In genomic region chr10:72757712-72758111, GRCh38 we compare ENCODE assay signal across 32 cellular contexts.
"Had no signal": no experiment of that assay in that cellular context is flagged by ENCODE, and none has a peak within 500 bp of the region (broad histone marks: within the 10 kb centered on the region; RNA-seq: fewer than 3 reads in every experiment).

No MANE protein-coding gene starts in this region.

- H3K9me3 Mint-ChIP-seq: activated CD8-positive, alpha-beta T cell treated with anti-CD3 and anti-CD28 coated beads for 36 hours; activated T-cell treated with anti-CD3 and anti-CD28 coated beads, Interleukin-2, amount 50 U/mL, for 4 hours; activated T-helper 2 cell treated with anti-CD3 and anti-CD28 coated beads, Interferon-gamma antibody, Interleukin-2, Interleukin-4, amounts not matched to agents 10 μg/mL and 5 μg/mL and 100 μg/mL, durations not matched to agents 14 hours and 24 hours and 36 hours; effector memory CD8-positive, alpha-beta T cell; nephron; stimulated activated memory B cell treated with anti-CD40 and anti-IgM and Interleukin-4, amounts not matched to agents 10 μg/mL and 1 μg/mL and 100 μg/mL, for 72 hours; stimulated activated naive CD8-positive, alpha-beta T cell treated with anti-CD3 and anti-CD28 coated beads, Interleukin-15, amount 100 ng/mL, for 72 hours; T-helper 1 cell treated with Interleukin-12 subunit alpha and Interleukin-12 subunit beta and Interleukin-4 antibody, amounts not matched to agents 30 μg/mL and 1 μg/mL, for 36 hours had no signal

- H3K4me2 ChIP-seq: smooth muscle cell had no signal

- H2AFZ ChIP-seq: parathyroid adenoma had no signal

- H3K27ac ChIP-seq: body of pancreas, heart left ventricle, left ventricle myocardium inferior, parathyroid adenoma, right atrium auricular region, thyroid gland, upper lobe of left lung, vagina had no signal

- H3K79me2 ChIP-seq: parathyroid adenoma had no signal

- FAIRE-seq: endothelial cell of umbilical vein had no signal

- H3K4me1 ChIP-seq: body of pancreas, left ventricle myocardium inferior, upper lobe of left lung had no signal

- H3K9me3 ChIP-seq: body of pancreas, heart left ventricle, left ventricle myocardium inferior, right atrium auricular region, thyroid gland, upper lobe of left lung, vagina had no signal

- H3K9ac ChIP-seq: parathyroid adenoma had no signal

- H3K4me3 ChIP-seq: body of pancreas, heart left ventricle, left ventricle myocardium inferior, lung, right atrium auricular region, smooth muscle cell, thyroid gland, upper lobe of left lung, vagina had no signal

- H3K27me3 ChIP-seq: body of pancreas, heart left ventricle, right atrium auricular region, thyroid gland, upper lobe of left lung, vagina had no signal

- H3K27me3 Mint-ChIP-seq: activated CD8-positive, alpha-beta T cell treated with anti-CD3 and anti-CD28 coated beads for 36 hours; activated naive CD8-positive, alpha-beta T cell; effector memory CD8-positive, alpha-beta T cell; stimulated activated memory B cell treated with anti-CD40 and anti-IgM and Interleukin-4, amounts not matched to agents 10 μg/mL and 1 μg/mL and 100 μg/mL, for 72 hours; stimulated activated naive CD8-positive, alpha-beta T cell treated with anti-CD3 and anti-CD28 coated beads, Interleukin-15, amount 100 ng/mL, for 72 hours had no signal

- H3K36me3 ChIP-seq: heart left ventricle, left ventricle myocardium inferior, right atrium auricular region, thyroid gland, upper lobe of left lung, vagina had no signal

- H3K27ac Mint-ChIP-seq: activated CD8-positive, alpha-beta T cell treated with anti-CD3 and anti-CD28 coated beads for 36 hours; activated naive CD8-positive, alpha-beta T cell; activated T-helper 2 cell treated with anti-CD3 and anti-CD28 coated beads, Interferon-gamma antibody, Interleukin-2, Interleukin-4, amounts not matched to agents 10 μg/mL and 5 μg/mL and 100 μg/mL, durations not matched to agents 14 hours and 24 hours and 36 hours; effector memory CD8-positive, alpha-beta T cell; stimulated activated memory B cell treated with anti-CD40 and anti-IgM and Interleukin-4, amounts not matched to agents 10 μg/mL and 1 μg/mL and 100 μg/mL, for 72 hours; stimulated activated naive CD8-positive, alpha-beta T cell treated with anti-CD3 and anti-CD28 coated beads, Interleukin-15, amount 100 ng/mL, for 72 hours; T-helper 1 cell treated with Interleukin-12 subunit alpha and Interleukin-12 subunit beta and Interleukin-4 antibody, amounts not matched to agents 30 μg/mL and 1 μg/mL, for 36 hours had no signal

- H3K4me3 Mint-ChIP-seq: activated CD8-positive, alpha-beta T cell treated with anti-CD3 and anti-CD28 coated beads for 36 hours; activated naive CD8-positive, alpha-beta T cell; activated T-cell treated with anti-CD3 and anti-CD28 coated beads, Interleukin-2, amount 50 U/mL, for 4 hours; effector memory CD8-positive, alpha-beta T cell; nephron; stimulated activated memory B cell treated with anti-CD40 and anti-IgM and Interleukin-4, amounts not matched to agents 10 μg/mL and 1 μg/mL and 100 μg/mL, for 72 hours; stimulated activated naive CD8-positive, alpha-beta T cell treated with anti-CD3 and anti-CD28 coated beads, Interleukin-15, amount 100 ng/mL, for 72 hours; T-helper 1 cell treated with Interleukin-12 subunit alpha and Interleukin-12 subunit beta and Interleukin-4 antibody, amounts not matched to agents 30 μg/mL and 1 μg/mL, for 36 hours had no signal

- DNase-seq: activated CD4-positive, alpha-beta T cell treated with anti-CD3 and anti-CD28 coated beads for 1 hour; activated CD4-positive, alpha-beta T cell treated with anti-CD3 and anti-CD28 coated beads, Interleukin-2, amount 50 U/mL, for 1 hour; activated CD8-positive, alpha-beta T cell treated with anti-CD3 and anti-CD28 coated beads for 36 hours; activated naive CD4-positive, alpha-beta T cell; activated T-cell treated with anti-CD3 and anti-CD28 coated beads, Interleukin-2, amount 50 U/mL, for 4 hours; aorta; body of pancreas; cerebellar nuclear complex; cortex of kidney; effector memory CD8-positive, alpha-beta T cell; heart left ventricle; hypothalamus; left ventricle myocardium inferior; stimulated activated CD4-positive, alpha-beta T cell treated with anti-CD3 and anti-CD28 coated beads, Interleukin-1b, Interleukin-23, amount 100 ng/mL, for 48 hours; stimulated activated CD4-positive, alpha-beta T cell treated with anti-CD3 and anti-CD28 coated beads, Interleukin-4, amount 100 ng/mL, for 4 hours; stimulated activated CD8-positive, alpha-beta memory T cell treated with anti-CD3 and anti-CD28 coated beads, Interleukin-4, amount 100 ng/mL, for 48 hours; stimulated activated naive CD8-positive, alpha-beta T cell treated with anti-CD3 and anti-CD28 coated beads, Interleukin-15, amount 100 ng/mL, for 72 hours; substantia nigra; SW 1271; thyroid gland; upper lobe of left lung had no signal
